28 cellular contexts compared by ENCODE assay signal in the genomic region with DNA sequence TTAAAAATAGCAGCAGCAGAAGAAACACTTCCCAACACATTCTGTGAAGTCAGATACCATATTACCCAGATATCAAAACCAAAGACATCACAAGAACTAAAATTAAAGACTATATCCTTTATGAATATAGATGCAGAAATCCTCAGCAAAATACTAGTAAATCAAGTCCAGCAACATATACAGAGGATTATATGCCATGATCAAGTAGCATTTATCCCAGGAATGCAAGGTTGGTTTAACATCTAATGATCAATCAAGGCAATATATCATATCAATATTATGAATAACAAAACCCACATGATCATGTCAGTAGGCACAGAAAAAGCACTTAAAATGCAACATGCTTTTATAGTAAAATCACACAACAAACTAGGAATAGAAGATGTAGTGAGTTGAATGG.
"Had no signal": no experiment of that assay in that cellular context is flagged by ENCODE, and none has a peak within 500 bp of the region (broad histone marks: within the 10 kb centered on the region; RNA-seq: fewer than 3 reads in every experiment).

No MANE protein-coding gene starts in this region.

- H3K36me3 ChIP-seq: colonic mucosa, esophagus muscularis mucosa, esophagus squamous epithelium, gastrocnemius medialis, gastroesophageal sphincter, heart left ventricle, heart right ventricle had no signal

- H3K4me3 ChIP-seq: colonic mucosa, coronary artery, dorsolateral prefrontal cortex, esophagus muscularis mucosa, esophagus squamous epithelium, gastrocnemius medialis, gastroesophageal sphincter, heart left ventricle, heart right ventricle had no signal

- H3K9me3 ChIP-seq: colonic mucosa had no signal

- FAIRE-seq: colon, endometrium, endothelial cell of umbilical vein, frontal cortex had no signal

- ATAC-seq: effector memory CD8-positive, alpha-beta T cell; esophagus mucosa; foreskin keratinocyte; gastrocnemius medialis; gastroesophageal sphincter; heart left ventricle; heart right ventricle had no signal

- H3K27ac ChIP-seq: colonic mucosa, coronary artery, dorsolateral prefrontal cortex, epithelial cell of prostate, esophagus muscularis mucosa, esophagus squamous epithelium, foreskin keratinocyte, gastrocnemius medialis, gastroesophageal sphincter, heart left ventricle, heart right ventricle had no signal

- H3K4me1 ChIP-seq: colonic mucosa, esophagus muscularis mucosa, esophagus squamous epithelium, foreskin keratinocyte, gastrocnemius medialis, gastroesophageal sphincter, heart left ventricle, heart right ventricle had no signal

- DNase-seq: colonic mucosa; cortex of kidney; dermis blood vessel endothelial cell; dorsolateral prefrontal cortex; effector CD4-positive, alpha-beta T cell; effector CD8-positive, alpha-beta T cell; effector memory CD4-positive, alpha-beta T cell; effector memory CD8-positive, alpha-beta T cell; endodermal cell; erythroblast; esophagus squamous epithelium; foreskin fibroblast; foreskin keratinocyte; foreskin melanocyte; gastrocnemius medialis; glutamatergic neuron; head of caudate nucleus; heart left ventricle; heart right ventricle had no signal

- H3K27me3 ChIP-seq: colonic mucosa, dorsolateral prefrontal cortex, esophagus muscularis mucosa, gastrocnemius medialis, gastroesophageal sphincter, heart left ventricle had no signal
